Comparison of ENCODE assay signal across 1 cellular context in the genomic region with DNA sequence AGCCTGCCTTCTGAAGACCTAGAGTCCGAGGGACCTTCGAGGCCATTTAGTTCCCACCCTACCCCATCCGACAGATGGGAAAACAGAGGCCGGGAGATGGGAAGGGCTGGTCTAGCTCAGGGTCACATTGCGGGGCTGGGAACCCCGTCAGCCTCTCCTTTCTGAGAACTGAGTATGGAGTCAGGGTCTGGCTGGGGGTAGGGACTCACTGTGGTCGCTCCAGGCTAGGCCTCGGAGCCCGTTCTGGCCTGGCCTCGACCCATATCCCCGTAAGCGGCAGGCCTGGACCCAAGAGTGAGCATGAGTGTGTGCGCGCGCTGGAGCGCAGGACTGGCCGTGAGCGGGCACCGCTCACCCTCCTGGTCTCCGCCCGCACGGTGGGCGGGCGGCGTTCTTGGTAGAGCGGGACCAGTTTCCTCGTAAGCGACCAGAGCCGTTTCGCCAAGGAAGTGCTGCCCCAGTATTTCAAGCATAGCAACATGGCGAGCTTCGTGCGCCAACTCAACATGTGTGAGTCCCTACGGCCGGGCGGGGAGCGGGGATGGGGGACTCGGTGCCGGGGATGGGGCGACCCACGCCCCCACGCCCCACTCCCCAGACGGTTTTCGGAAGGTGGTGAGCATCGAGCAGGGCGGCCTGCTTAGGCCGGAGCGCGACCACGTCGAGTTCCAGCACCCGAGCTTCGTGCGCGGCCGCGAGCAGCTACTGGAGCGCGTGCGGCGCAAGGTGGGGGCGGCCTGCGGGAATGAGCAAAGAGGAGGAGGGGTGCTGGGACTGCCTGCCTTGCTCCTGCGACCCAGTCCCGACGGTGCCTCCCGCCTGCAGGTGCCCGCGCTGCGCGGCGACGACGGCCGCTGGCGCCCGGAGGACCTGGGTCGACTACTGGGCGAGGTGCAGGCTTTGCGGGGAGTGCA.
TF ChIP-seq lines count a peak whose summit lies in the region.

No MANE protein-coding gene starts in this region.

TF ChIP-seq in HepG2, 621 proteins besides CTCF, POLR2A, EP300 and RAD21 (continues in another document):
- TF ChIP-seq HOXA3 (CRISPR knock-in tag; IDR thresholded peaks at IDR 0.05) (peak; percentile 47), ZNF570 (CRISPR knock-in tag; IDR thresholded peaks at IDR 0.05; ENCODE audit: borderline replicate concordance) (no peak), ZNF138 (CRISPR knock-in tag; IDR thresholded peaks at IDR 0.05; ENCODE audit: low read depth) (no peak), KMT2B (CRISPR knock-in tag; IDR thresholded peaks at IDR 0.05) (no peak), HNRNPH1 (optimal IDR thresholded peaks at IDR 0.05; ENCODE audit: low read depth, low read length) (no peak), ZNF24 (IDR thresholded peaks at IDR 0.05) (no peak), KDM1A (CRISPR knock-in tag; IDR thresholded peaks at IDR 0.05) (peak; percentile 80; the same call in 1 of the 2 replicates), CHCHD3 (CRISPR knock-in tag; IDR thresholded peaks at IDR 0.05) (no peak), ZMYM3 (CRISPR knock-in tag; IDR thresholded peaks at IDR 0.05) (peak; percentile 75), NAIF1 (CRISPR knock-in tag; IDR thresholded peaks at IDR 0.05; ENCODE audit: borderline replicate concordance) (no peak), ZNF816 (CRISPR knock-in tag; IDR thresholded peaks at IDR 0.05; ENCODE audit: borderline replicate concordance) (0 out of 2 replicates have a peak, but pooled peaks have one; percentile 2), PHF8 (CRISPR knock-in tag; IDR thresholded peaks at IDR 0.05) (0 out of 2 replicates have a peak, but pooled peaks have one; percentile 10), ZNF660 (CRISPR knock-in tag; IDR thresholded peaks at IDR 0.05; ENCODE audit: borderline replicate concordance, low read depth) (no peak), ZNF569 (CRISPR knock-in tag; IDR thresholded peaks at IDR 0.05; ENCODE audit: borderline replicate concordance) (no peak), NFKB2 (CRISPR knock-in tag; IDR thresholded peaks at IDR 0.05; ENCODE audit: borderline replicate concordance) (no peak), ZNF629 (CRISPR knock-in tag; conservative IDR thresholded peaks at IDR 0.05) (peak; percentile 88), ZNF572 (CRISPR knock-in tag; IDR thresholded peaks at IDR 0.05) (no peak), ZNF605 (CRISPR knock-in tag; IDR thresholded peaks at IDR 0.05) (0 out of 2 replicates have a peak, but pooled peaks have one; percentile 9), ZNF501 (CRISPR knock-in tag; IDR thresholded peaks at IDR 0.05) (0 out of 2 replicates have a peak, but pooled peaks have one; percentile 15), ZMYM2 (CRISPR knock-in tag; IDR thresholded peaks at IDR 0.05) (peak; percentile 67; the same call in 1 of the 2 replicates), ZNF121 (CRISPR knock-in tag; IDR thresholded peaks at IDR 0.05) (no peak), ZNF430 (CRISPR knock-in tag; IDR thresholded peaks at IDR 0.05) (no peak; the same call in 1 of the 2 replicates), ZFP91 (CRISPR knock-in tag; IDR thresholded peaks at IDR 0.05; ENCODE audit: borderline replicate concordance) (peak; percentile 1; the same call in 1 of the 2 replicates), PITX1 (CRISPR knock-in tag; IDR thresholded peaks at IDR 0.05) (no peak)
- TF ChIP-seq, protein P1, sequence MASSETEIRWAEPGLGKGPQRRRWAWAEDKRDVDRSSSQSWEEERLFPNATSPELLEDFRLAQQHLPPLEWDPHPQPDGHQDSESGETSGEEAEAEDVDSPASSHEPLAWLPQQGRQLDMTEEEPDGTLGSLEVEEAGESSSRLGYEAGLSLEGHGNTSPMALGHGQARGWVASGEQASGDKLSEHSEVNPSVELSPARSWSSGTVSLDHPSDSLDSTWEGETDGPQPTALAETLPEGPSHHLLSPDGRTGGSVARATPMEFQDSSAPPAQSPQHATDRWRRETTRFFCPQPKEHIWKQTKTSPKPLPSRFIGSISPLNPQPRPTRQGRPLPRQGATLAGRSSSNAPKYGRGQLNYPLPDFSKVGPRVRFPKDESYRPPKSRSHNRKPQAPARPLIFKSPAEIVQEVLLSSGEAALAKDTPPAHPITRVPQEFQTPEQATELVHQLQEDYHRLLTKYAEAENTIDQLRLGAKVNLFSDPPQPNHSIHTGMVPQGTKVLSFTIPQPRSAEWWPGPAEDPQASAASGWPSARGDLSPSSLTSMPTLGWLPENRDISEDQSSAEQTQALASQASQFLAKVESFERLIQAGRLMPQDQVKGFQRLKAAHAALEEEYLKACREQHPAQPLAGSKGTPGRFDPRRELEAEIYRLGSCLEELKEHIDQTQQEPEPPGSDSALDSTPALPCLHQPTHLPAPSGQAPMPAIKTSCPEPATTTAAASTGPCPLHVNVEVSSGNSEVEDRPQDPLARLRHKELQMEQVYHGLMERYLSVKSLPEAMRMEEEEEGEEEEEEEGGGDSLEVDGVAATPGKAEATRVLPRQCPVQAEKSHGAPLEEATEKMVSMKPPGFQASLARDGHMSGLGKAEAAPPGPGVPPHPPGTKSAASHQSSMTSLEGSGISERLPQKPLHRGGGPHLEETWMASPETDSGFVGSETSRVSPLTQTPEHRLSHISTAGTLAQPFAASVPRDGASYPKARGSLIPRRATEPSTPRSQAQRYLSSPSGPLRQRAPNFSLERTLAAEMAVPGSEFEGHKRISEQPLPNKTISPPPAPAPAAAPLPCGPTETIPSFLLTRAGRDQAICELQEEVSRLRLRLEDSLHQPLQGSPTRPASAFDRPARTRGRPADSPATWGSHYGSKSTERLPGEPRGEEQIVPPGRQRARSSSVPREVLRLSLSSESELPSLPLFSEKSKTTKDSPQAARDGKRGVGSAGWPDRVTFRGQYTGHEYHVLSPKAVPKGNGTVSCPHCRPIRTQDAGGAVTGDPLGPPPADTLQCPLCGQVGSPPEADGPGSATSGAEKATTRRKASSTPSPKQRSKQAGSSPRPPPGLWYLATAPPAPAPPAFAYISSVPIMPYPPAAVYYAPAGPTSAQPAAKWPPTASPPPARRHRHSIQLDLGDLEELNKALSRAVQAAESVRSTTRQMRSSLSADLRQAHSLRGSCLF (CRISPR knock-in tag; IDR thresholded peaks at IDR 0.05; ENCODE audit: borderline replicate concordance) = no peak
- TF ChIP-seq, protein P2, sequence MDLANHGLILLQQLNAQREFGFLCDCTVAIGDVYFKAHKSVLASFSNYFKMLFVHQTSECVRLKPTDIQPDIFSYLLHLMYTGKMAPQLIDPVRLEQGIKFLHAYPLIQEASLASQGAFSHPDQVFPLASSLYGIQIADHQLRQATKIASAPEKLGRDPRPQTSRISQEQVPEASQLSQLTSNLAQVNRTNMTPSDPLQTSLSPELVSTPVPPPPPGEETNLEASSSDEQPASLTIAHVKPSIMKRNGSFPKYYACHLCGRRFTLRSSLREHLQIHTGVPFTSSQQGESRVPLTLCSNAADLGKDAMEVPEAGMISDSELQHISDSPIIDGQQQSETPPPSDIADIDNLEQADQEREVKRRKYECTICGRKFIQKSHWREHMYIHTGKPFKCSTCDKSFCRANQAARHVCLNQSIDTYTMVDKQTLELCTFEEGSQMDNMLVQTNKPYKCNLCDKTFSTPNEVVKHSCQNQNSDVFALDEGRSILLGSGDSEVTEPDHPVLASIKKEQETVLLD (CRISPR knock-in tag; IDR thresholded peaks at IDR 0.05; ENCODE audit: low read depth) = no peak
- TF ChIP-seq, protein P3, sequence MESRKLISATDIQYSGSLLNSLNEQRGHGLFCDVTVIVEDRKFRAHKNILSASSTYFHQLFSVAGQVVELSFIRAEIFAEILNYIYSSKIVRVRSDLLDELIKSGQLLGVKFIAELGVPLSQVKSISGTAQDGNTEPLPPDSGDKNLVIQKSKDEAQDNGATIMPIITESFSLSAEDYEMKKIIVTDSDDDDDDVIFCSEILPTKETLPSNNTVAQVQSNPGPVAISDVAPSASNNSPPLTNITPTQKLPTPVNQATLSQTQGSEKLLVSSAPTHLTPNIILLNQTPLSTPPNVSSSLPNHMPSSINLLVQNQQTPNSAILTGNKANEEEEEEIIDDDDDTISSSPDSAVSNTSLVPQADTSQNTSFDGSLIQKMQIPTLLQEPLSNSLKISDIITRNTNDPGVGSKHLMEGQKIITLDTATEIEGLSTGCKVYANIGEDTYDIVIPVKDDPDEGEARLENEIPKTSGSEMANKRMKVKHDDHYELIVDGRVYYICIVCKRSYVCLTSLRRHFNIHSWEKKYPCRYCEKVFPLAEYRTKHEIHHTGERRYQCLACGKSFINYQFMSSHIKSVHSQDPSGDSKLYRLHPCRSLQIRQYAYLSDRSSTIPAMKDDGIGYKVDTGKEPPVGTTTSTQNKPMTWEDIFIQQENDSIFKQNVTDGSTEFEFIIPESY (CRISPR knock-in tag; IDR thresholded peaks at IDR 0.05) = peak; percentile 71
- TF ChIP-seq, protein P4, sequence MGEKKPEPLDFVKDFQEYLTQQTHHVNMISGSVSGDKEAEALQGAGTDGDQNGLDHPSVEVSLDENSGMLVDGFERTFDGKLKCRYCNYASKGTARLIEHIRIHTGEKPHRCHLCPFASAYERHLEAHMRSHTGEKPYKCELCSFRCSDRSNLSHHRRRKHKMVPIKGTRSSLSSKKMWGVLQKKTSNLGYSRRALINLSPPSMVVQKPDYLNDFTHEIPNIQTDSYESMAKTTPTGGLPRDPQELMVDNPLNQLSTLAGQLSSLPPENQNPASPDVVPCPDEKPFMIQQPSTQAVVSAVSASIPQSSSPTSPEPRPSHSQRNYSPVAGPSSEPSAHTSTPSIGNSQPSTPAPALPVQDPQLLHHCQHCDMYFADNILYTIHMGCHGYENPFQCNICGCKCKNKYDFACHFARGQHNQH (CRISPR knock-in tag; IDR thresholded peaks at IDR 0.05) = no peak
- TF ChIP-seq, protein P5, sequence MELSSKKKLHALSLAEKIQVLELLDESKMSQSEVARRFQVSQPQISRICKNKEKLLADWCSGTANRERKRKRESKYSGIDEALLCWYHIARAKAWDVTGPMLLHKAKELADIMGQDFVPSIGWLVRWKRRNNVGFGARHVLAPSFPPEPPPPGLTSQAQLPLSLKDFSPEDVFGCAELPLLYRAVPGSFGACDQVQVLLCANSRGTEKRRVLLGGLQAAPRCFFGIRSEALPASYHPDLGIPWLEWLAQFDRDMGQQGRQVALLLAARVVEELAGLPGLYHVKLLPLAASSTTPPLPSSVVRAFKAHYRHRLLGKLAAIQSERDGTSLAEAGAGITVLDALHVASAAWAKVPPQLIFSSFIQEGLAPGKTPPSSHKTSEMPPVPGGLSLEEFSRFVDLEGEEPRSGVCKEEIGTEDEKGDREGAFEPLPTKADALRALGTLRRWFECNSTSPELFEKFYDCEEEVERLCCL (CRISPR knock-in tag; IDR thresholded peaks at IDR 0.05; ENCODE audit: borderline replicate concordance) = no peak
- TF ChIP-seq, protein P6, sequence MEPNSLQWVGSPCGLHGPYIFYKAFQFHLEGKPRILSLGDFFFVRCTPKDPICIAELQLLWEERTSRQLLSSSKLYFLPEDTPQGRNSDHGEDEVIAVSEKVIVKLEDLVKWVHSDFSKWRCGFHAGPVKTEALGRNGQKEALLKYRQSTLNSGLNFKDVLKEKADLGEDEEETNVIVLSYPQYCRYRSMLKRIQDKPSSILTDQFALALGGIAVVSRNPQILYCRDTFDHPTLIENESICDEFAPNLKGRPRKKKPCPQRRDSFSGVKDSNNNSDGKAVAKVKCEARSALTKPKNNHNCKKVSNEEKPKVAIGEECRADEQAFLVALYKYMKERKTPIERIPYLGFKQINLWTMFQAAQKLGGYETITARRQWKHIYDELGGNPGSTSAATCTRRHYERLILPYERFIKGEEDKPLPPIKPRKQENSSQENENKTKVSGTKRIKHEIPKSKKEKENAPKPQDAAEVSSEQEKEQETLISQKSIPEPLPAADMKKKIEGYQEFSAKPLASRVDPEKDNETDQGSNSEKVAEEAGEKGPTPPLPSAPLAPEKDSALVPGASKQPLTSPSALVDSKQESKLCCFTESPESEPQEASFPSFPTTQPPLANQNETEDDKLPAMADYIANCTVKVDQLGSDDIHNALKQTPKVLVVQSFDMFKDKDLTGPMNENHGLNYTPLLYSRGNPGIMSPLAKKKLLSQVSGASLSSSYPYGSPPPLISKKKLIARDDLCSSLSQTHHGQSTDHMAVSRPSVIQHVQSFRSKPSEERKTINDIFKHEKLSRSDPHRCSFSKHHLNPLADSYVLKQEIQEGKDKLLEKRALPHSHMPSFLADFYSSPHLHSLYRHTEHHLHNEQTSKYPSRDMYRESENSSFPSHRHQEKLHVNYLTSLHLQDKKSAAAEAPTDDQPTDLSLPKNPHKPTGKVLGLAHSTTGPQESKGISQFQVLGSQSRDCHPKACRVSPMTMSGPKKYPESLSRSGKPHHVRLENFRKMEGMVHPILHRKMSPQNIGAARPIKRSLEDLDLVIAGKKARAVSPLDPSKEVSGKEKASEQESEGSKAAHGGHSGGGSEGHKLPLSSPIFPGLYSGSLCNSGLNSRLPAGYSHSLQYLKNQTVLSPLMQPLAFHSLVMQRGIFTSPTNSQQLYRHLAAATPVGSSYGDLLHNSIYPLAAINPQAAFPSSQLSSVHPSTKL (CRISPR knock-in tag; IDR thresholded peaks at IDR 0.05) = no peak
- TF ChIP-seq, protein P7, sequence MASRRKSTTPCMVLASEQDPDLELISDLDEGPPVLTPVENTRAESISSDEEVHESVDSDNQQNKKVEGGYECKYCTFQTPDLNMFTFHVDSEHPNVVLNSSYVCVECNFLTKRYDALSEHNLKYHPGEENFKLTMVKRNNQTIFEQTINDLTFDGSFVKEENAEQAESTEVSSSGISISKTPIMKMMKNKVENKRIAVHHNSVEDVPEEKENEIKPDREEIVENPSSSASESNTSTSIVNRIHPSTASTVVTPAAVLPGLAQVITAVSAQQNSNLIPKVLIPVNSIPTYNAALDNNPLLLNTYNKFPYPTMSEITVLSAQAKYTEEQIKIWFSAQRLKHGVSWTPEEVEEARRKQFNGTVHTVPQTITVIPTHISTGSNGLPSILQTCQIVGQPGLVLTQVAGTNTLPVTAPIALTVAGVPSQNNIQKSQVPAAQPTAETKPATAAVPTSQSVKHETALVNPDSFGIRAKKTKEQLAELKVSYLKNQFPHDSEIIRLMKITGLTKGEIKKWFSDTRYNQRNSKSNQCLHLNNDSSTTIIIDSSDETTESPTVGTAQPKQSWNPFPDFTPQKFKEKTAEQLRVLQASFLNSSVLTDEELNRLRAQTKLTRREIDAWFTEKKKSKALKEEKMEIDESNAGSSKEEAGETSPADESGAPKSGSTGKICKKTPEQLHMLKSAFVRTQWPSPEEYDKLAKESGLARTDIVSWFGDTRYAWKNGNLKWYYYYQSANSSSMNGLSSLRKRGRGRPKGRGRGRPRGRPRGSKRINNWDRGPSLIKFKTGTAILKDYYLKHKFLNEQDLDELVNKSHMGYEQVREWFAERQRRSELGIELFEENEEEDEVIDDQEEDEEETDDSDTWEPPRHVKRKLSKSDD (CRISPR knock-in tag; IDR thresholded peaks at IDR 0.05; ENCODE audit: low read depth) = peak; percentile 52; the same call in 1 of the 2 replicates
